Comparison of ENCODE assay signal across 1 cellular context in genomic region chr17:40558651-40559015, GRCh38.
TF ChIP-seq lines count a peak whose summit lies in the region.

No MANE protein-coding gene starts in this region.

TF ChIP-seq in WTC11, 78 proteins besides CTCF, POLR2A, EP300 and RAD21 (continued from another document):
- no peak for TF ChIP-seq STAT6 (CRISPR knock-in tag; conservative IDR thresholded peaks at IDR 0.05; ENCODE audit: low read depth)
- no peak for TF ChIP-seq SP1 (CRISPR knock-in tag; conservative IDR thresholded peaks at IDR 0.05)
- no peak for TF ChIP-seq TEAD4 (CRISPR knock-in tag; IDR thresholded peaks at IDR 0.05)
- TF ChIP-seq NR3C1 (CRISPR knock-in tag; conservative IDR thresholded peaks at IDR 0.05; ENCODE audit: low read depth) = no peak
- no peak for TF ChIP-seq ERG (CRISPR knock-in tag; IDR thresholded peaks at IDR 0.05)
- TF ChIP-seq NFYB (CRISPR knock-in tag; conservative IDR thresholded peaks at IDR 0.05; ENCODE audit: low read depth) = no peak
- no peak for TF ChIP-seq HMGXB4 (CRISPR knock-in tag; IDR thresholded peaks at IDR 0.05)
- no peak for TF ChIP-seq JUN (CRISPR knock-in tag; IDR thresholded peaks at IDR 0.05)
- no peak for TF ChIP-seq E2F1 (CRISPR knock-in tag; IDR thresholded peaks at IDR 0.05)
